In the genomic region with DNA sequence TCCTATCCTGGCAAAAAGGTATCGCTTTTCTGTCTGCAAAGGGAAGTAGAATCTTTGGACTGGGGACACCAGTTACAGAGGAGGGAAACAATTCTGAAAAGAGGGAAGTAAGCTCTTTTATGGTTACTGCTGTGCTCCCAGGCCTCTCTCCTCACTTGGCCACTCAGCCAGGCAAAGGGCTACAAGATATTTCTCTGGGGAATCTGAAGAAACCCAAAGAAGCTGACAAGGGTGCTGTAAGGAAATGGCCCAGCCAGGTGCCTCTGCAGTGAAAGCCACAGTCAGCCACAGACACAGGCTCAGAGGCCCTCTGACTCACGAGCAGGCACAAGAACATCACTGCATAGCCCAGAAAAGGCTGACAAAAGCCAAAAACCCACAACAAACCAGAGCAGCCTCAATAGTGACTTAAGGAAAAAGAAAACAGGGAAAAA, we compare ENCODE assay signal across 8 cellular contexts. TPM values are rescaled to one million over a fixed set of nuclear protein-coding genes. Genes with fewer than 3 reads are reported as not detected.
DNase-seq lines count a peak whose midpoint lies in the region; ATAC-seq and TF ChIP-seq lines count a peak whose summit lies in the region.

No MANE protein-coding gene starts in this region.

- peaks cover 70 to 74% of the 10 kb centered on the region in 2 donors for H3K4me1 Mint-ChIP-seq in immature natural killer cell

- ATAC-seq in GM21529 (IDR thresholded peaks at IDR 0.05; ENCODE audit: unreplicated experiment), result peak; percentile 61

- no peaks in the 10 kb centered on the region for H3K9me3 Mint-ChIP-seq in immature natural killer cell

- peaks cover 2 to 9% (median 6%) of the 10 kb centered on the region in 3 donors for H3K27me3 Mint-ChIP-seq in immature natural killer cell (ENCODE audit: low read depth in 3 of 3)

- H3K36me3 Mint-ChIP-seq in immature natural killer cell, result no peaks in the 10 kb centered on the region

- peak overlapping the region in 4 of 5 donors; percentile 31 to 57 (median 37) for H3K4me3 Mint-ChIP-seq in immature natural killer cell

- DNase-seq in AG08396 (ENCODE audit: low spot score) (peak; percentile 41), NB4 (ENCODE audit: low read depth) (peak; percentile 98), activated T-cell treated with anti-CD3 and anti-CD28 coated beads for 24 hours (ENCODE audit: low read depth) (peak; percentile 62), immature natural killer cell (peak; percentile 44 to 49 (median 44)), kidney glomerular epithelial cell (lab: John Stamatoyannopoulos, UW) (no peak), GOT3 (lab: John Stamatoyannopoulos, UW) (no peak)
- DNase-seq in stimulated activated CD8-positive, alpha-beta memory T cell treated with anti-CD3 and anti-CD28 coated beads, Interleukin-4, amount 100 ng/mL, for 24 hours (ENCODE audit: low read depth), result peak; percentile 43

- TF ChIP-seq CTCF in NB4 (IDR thresholded peaks at IDR 0.05; ENCODE audit: low read depth, low read length), result no peak

- H3K27ac Mint-ChIP-seq in immature natural killer cell, result peak overlapping the region; percentile 70 to 94 (median 88)

- TF ChIP-seq POLR2A in NB4 (IDR thresholded peaks at IDR 0.05; ENCODE audit: extremely low read depth, insufficient read length), result no peak

- H3K4me3 ChIP-seq in NB4 (ENCODE audit: low read depth, low read length), result peak overlapping the region; percentile 25

RNA-seq across cellular contexts. Expression of a gene that starts 5.8 kb away (rescaled TPM):
- 10 to 100 TPM; 20.4 to 71.7 (median 31.5) TPM for polyA plus RNA-seq in immature natural killer cell

RNA-seq across cellular contexts. Expression of a gene that starts 6.0 kb away (rescaled TPM):
- 100 to 1,000 TPM; 204 to 249 (median 207) TPM for polyA plus RNA-seq in immature natural killer cell

RNA-seq across cellular contexts. Expression of a gene that starts 46.4 kb away (rescaled TPM):
- polyA plus RNA-seq in immature natural killer cell, result 1 to 10 TPM; 5.3 to 8.3 (median 8.2) TPM

Comparison
In these comparisons a context has a peak if more than half of its experiments do, and no peak if none do; other contexts are left out.
1. DNase-seq: peak in AG08396 (single experiment), NB4 (single experiment), activated T-cell treated with anti-CD3 and anti-CD28 coated beads for 24 hours (single experiment), immature natural killer cell (3 of 3) and stimulated activated CD8-positive, alpha-beta memory T cell treated with anti-CD3 and anti-CD28 coated beads, Interleukin-4, amount 100 ng/mL, for 24 hours (single experiment); none in kidney glomerular epithelial cell (single experiment) and GOT3 (single experiment).